In the genomic region with DNA sequence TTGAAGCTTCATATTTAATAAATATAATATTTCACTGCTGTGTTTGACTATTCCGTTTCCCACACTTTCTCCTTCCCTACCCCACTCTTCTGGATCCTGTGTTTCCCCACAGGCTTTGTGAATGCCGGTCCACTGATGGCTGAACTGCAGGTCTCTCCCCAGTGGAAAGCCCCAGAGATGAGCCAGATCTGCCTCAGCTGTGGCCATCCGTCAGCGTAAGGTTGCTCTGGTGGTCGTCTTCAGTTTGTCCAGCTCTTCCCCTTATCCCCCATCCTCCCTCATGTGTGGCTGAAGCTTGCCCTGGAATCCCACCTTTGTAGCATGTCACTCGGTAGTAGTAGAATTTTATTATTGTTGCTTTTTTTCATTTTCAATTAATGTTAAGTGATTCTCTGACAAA, we compare ENCODE assay signal across 1 cellular context.
TF ChIP-seq lines count a peak whose summit lies in the region.

No MANE protein-coding gene starts in this region.

TF ChIP-seq in K562, 482 proteins besides CTCF, POLR2A, EP300 and RAD21 (continued from another document and continues in another):
- TF ChIP-seq MTF1 (CRISPR knock-in tag; IDR thresholded peaks at IDR 0.05; ENCODE audit: borderline replicate concordance) (no peak), ZFP36 (IDR thresholded peaks at IDR 0.05; ENCODE audit: low read depth, low read length, partially characterized antibody) (no peak), SETDB1 (IDR thresholded peaks at IDR 0.05; ENCODE audit: low read length) (no peak), HEY1 (CRISPR knock-in tag; IDR thresholded peaks at IDR 0.05; ENCODE audit: borderline replicate concordance) (no peak), ZNF583 (CRISPR knock-in tag; IDR thresholded peaks at IDR 0.05) (peak; percentile 64; the same call in 1 of the 2 replicates), SMAD4 (CRISPR knock-in tag; conservative IDR thresholded peaks at IDR 0.05) (peak; percentile 11; the same call in 1 of the 2 replicates), NONO (IDR thresholded peaks at IDR 0.05; ENCODE audit: low read depth in 2 of 2, low read length in 1 of 2) (no peak), CXXC5 (CRISPR knock-in tag; IDR thresholded peaks at IDR 0.05) (no peak; the same call in 1 of the 2 replicates), TGIF2 (CRISPR knock-in tag; IDR thresholded peaks at IDR 0.05) (no peak), TFAM (CRISPR knock-in tag; conservative IDR thresholded peaks at IDR 0.05) (no peak), ZNF165 (CRISPR knock-in tag; IDR thresholded peaks at IDR 0.05; ENCODE audit: borderline replicate concordance) (peak; percentile 79; the same call in 1 of the 2 replicates), ELF4 (CRISPR knock-in tag; IDR thresholded peaks at IDR 0.05) (peak; percentile 75), ZNF778 (CRISPR knock-in tag; IDR thresholded peaks at IDR 0.05) (no peak), SIN3A (IDR thresholded peaks at IDR 0.05; ENCODE audit: borderline replicate concordance in 2 of 2, control insufficient read depth in 1 of 2, low read depth in 2 of 2, low read length in 2 of 2) (no peak), RBFOX2 (IDR thresholded peaks at IDR 0.05; ENCODE audit: low read depth, low read length) (0 out of 2 replicates have a peak, but pooled peaks have one; percentile 10), HNRNPH1 (optimal IDR thresholded peaks at IDR 0.05; ENCODE audit: low read depth, low read length) (no peak), HDAC1 (IDR thresholded peaks at IDR 0.05) (no peak), ZNF232 (CRISPR knock-in tag; IDR thresholded peaks at IDR 0.05) (no peak), TAF15 (IDR thresholded peaks at IDR 0.05; ENCODE audit: low read depth, low read length) (no peak), NFE2 (IDR thresholded peaks at IDR 0.05; ENCODE audit: low read depth) (no peak), ILK (tag; IDR thresholded peaks at IDR 0.05; ENCODE audit: borderline replicate concordance, low read depth) (no peak), HDAC6 (IDR thresholded peaks at IDR 0.05; ENCODE audit: low read depth, low read length) (no peak), JUND (IDR thresholded peaks at IDR 0.05; ENCODE audit: borderline replicate concordance, low read depth, low read length) (no peak), JUND (tag; IDR thresholded peaks at IDR 0.05; ENCODE audit: borderline replicate concordance, low read depth, low read length) (no peak), HNRNPUL1 (IDR thresholded peaks at IDR 0.05; ENCODE audit: low read length) (no peak), NELFE (IDR thresholded peaks at IDR 0.05; ENCODE audit: insufficient read depth, insufficient read length) (no peak), MTA1 (IDR thresholded peaks at IDR 0.05; ENCODE audit: borderline replicate concordance) (no peak), ZNF134 (CRISPR knock-in tag; conservative IDR thresholded peaks at IDR 0.05) (no peak), ZSCAN29 (IDR thresholded peaks at IDR 0.05) (no peak), ZNF584 (CRISPR knock-in tag; IDR thresholded peaks at IDR 0.05; ENCODE audit: low read depth) (no peak), TCF3 (CRISPR knock-in tag; IDR thresholded peaks at IDR 0.05) (no peak), GATA2 (CRISPR knock-in tag; IDR thresholded peaks at IDR 0.05) (no peak), U2AF2 (optimal IDR thresholded peaks at IDR 0.05; ENCODE audit: low read depth, low read length) (no peak), MECOM (CRISPR knock-in tag; IDR thresholded peaks at IDR 0.05) (no peak), STAT5B (CRISPR knock-in tag; IDR thresholded peaks at IDR 0.05) (no peak)
- TF ChIP-seq, protein P1, sequence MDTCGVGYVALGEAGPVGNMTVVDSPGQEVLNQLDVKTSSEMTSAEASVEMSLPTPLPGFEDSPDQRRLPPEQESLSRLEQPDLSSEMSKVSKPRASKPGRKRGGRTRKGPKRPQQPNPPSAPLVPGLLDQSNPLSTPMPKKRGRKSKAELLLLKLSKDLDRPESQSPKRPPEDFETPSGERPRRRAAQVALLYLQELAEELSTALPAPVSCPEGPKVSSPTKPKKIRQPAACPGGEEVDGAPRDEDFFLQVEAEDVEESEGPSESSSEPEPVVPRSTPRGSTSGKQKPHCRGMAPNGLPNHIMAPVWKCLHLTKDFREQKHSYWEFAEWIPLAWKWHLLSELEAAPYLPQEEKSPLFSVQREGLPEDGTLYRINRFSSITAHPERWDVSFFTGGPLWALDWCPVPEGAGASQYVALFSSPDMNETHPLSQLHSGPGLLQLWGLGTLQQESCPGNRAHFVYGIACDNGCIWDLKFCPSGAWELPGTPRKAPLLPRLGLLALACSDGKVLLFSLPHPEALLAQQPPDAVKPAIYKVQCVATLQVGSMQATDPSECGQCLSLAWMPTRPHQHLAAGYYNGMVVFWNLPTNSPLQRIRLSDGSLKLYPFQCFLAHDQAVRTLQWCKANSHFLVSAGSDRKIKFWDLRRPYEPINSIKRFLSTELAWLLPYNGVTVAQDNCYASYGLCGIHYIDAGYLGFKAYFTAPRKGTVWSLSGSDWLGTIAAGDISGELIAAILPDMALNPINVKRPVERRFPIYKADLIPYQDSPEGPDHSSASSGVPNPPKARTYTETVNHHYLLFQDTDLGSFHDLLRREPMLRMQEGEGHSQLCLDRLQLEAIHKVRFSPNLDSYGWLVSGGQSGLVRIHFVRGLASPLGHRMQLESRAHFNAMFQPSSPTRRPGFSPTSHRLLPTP (IDR thresholded peaks at IDR 0.05; ENCODE audit: borderline replicate concordance, extremely low read depth, insufficient read length), result no peak
- TF ChIP-seq, protein P2, sequence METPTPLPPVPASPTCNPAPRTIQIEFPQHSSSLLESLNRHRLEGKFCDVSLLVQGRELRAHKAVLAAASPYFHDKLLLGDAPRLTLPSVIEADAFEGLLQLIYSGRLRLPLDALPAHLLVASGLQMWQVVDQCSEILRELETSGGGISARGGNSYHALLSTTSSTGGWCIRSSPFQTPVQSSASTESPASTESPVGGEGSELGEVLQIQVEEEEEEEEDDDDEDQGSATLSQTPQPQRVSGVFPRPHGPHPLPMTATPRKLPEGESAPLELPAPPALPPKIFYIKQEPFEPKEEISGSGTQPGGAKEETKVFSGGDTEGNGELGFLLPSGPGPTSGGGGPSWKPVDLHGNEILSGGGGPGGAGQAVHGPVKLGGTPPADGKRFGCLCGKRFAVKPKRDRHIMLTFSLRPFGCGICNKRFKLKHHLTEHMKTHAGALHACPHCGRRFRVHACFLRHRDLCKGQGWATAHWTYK (CRISPR knock-in tag; IDR thresholded peaks at IDR 0.05), result 0 out of 2 replicates have a peak, but pooled peaks have one; percentile 56
- TF ChIP-seq, protein P3, sequence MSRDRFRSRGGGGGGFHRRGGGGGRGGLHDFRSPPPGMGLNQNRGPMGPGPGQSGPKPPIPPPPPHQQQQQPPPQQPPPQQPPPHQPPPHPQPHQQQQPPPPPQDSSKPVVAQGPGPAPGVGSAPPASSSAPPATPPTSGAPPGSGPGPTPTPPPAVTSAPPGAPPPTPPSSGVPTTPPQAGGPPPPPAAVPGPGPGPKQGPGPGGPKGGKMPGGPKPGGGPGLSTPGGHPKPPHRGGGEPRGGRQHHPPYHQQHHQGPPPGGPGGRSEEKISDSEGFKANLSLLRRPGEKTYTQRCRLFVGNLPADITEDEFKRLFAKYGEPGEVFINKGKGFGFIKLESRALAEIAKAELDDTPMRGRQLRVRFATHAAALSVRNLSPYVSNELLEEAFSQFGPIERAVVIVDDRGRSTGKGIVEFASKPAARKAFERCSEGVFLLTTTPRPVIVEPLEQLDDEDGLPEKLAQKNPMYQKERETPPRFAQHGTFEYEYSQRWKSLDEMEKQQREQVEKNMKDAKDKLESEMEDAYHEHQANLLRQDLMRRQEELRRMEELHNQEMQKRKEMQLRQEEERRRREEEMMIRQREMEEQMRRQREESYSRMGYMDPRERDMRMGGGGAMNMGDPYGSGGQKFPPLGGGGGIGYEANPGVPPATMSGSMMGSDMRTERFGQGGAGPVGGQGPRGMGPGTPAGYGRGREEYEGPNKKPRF (IDR thresholded peaks at IDR 0.05; ENCODE audit: low read depth, low read length), result no peak
- TF ChIP-seq, protein P4, sequence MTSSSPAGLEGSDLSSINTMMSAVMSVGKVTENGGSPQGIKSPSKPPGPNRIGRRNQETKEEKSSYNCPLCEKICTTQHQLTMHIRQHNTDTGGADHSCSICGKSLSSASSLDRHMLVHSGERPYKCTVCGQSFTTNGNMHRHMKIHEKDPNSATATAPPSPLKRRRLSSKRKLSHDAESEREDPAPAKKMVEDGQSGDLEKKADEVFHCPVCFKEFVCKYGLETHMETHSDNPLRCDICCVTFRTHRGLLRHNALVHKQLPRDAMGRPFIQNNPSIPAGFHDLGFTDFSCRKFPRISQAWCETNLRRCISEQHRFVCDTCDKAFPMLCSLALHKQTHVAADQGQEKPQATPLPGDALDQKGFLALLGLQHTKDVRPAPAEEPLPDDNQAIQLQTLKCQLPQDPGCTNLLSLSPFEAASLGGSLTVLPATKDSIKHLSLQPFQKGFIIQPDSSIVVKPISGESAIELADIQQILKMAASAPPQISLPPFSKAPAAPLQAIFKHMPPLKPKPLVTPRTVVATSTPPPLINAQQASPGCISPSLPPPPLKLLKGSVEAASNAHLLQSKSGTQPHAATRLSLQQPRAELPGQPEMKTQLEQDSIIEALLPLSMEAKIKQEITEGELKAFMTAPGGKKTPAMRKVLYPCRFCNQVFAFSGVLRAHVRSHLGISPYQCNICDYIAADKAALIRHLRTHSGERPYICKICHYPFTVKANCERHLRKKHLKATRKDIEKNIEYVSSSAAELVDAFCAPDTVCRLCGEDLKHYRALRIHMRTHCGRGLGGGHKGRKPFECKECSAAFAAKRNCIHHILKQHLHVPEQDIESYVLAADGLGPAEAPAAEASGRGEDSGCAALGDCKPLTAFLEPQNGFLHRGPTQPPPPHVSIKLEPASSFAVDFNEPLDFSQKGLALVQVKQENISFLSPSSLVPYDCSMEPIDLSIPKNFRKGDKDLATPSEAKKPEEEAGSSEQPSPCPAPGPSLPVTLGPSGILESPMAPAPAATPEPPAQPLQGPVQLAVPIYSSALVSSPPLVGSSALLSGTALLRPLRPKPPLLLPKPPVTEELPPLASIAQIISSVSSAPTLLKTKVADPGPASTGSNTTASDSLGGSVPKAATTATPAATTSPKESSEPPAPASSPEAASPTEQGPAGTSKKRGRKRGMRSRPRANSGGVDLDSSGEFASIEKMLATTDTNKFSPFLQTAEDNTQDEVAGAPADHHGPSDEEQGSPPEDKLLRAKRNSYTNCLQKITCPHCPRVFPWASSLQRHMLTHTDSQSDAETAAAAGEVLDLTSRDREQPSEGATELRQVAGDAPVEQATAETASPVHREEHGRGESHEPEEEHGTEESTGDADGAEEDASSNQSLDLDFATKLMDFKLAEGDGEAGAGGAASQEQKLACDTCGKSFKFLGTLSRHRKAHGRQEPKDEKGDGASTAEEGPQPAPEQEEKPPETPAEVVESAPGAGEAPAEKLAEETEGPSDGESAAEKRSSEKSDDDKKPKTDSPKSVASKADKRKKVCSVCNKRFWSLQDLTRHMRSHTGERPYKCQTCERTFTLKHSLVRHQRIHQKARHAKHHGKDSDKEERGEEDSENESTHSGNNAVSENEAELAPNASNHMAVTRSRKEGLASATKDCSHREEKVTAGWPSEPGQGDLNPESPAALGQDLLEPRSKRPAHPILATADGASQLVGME (CRISPR knock-in tag; IDR thresholded peaks at IDR 0.05), result 0 out of 2 replicates have a peak, but pooled peaks have one; percentile 54
- TF ChIP-seq, protein P5, sequence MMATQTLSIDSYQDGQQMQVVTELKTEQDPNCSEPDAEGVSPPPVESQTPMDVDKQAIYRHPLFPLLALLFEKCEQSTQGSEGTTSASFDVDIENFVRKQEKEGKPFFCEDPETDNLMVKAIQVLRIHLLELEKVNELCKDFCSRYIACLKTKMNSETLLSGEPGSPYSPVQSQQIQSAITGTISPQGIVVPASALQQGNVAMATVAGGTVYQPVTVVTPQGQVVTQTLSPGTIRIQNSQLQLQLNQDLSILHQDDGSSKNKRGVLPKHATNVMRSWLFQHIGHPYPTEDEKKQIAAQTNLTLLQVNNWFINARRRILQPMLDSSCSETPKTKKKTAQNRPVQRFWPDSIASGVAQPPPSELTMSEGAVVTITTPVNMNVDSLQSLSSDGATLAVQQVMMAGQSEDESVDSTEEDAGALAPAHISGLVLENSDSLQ (IDR thresholded peaks at IDR 0.05), result no peak
- TF ChIP-seq, protein P6, sequence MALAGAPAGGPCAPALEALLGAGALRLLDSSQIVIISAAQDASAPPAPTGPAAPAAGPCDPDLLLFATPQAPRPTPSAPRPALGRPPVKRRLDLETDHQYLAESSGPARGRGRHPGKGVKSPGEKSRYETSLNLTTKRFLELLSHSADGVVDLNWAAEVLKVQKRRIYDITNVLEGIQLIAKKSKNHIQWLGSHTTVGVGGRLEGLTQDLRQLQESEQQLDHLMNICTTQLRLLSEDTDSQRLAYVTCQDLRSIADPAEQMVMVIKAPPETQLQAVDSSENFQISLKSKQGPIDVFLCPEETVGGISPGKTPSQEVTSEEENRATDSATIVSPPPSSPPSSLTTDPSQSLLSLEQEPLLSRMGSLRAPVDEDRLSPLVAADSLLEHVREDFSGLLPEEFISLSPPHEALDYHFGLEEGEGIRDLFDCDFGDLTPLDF (CRISPR knock-in tag; IDR thresholded peaks at IDR 0.05), result no peak
- TF ChIP-seq, protein P7, sequence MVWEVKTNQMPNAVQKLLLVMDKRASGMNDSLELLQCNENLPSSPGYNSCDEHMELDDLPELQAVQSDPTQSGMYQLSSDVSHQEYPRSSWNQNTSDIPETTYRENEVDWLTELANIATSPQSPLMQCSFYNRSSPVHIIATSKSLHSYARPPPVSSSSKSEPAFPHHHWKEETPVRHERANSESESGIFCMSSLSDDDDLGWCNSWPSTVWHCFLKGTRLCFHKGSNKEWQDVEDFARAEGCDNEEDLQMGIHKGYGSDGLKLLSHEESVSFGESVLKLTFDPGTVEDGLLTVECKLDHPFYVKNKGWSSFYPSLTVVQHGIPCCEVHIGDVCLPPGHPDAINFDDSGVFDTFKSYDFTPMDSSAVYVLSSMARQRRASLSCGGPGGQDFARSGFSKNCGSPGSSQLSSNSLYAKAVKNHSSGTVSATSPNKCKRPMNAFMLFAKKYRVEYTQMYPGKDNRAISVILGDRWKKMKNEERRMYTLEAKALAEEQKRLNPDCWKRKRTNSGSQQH (CRISPR knock-in tag; IDR thresholded peaks at IDR 0.05), result peak; percentile 43; the same call in 1 of the 2 replicates
- TF ChIP-seq, protein P8, sequence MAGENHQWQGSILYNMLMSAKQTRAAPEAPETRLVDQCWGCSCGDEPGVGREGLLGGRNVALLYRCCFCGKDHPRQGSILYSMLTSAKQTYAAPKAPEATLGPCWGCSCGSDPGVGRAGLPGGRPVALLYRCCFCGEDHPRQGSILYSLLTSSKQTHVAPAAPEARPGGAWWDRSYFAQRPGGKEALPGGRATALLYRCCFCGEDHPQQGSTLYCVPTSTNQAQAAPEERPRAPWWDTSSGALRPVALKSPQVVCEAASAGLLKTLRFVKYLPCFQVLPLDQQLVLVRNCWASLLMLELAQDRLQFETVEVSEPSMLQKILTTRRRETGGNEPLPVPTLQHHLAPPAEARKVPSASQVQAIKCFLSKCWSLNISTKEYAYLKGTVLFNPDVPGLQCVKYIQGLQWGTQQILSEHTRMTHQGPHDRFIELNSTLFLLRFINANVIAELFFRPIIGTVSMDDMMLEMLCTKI (IDR thresholded peaks at IDR 0.05; ENCODE audit: partially characterized antibody), result no peak
- TF ChIP-seq, protein P9, sequence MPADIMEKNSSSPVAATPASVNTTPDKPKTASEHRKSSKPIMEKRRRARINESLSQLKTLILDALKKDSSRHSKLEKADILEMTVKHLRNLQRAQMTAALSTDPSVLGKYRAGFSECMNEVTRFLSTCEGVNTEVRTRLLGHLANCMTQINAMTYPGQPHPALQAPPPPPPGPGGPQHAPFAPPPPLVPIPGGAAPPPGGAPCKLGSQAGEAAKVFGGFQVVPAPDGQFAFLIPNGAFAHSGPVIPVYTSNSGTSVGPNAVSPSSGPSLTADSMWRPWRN (IDR thresholded peaks at IDR 0.05; ENCODE audit: low read depth), result no peak
